Comparison of ENCODE assay signal across 23 cellular contexts in the genomic region with DNA sequence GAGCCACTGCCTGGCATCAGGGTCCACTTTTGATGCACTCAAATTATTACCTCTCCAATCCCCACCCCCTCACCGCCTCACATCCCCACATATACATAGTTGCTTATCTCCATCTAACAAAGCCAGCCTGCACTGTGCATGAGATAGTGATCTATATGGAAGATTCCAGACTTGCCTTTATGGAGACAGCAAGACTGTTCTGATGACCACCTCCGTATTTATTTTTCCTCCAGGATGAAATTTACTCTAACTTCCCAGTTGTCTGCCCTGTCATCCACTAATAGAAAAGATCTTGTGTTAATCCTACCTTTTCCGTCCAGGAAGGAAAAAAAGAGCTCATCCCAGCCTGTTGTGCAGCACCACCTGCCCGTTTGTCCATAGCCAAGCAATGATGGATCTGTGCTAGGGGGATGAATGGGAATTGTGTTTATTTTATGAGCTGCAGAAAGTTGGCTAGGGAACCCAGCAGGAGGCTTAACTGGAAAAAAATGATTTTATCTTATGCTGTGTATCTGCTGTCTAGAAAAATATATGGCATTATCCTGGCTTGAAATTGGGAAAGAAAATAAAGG.
DNase-seq lines count a peak whose midpoint lies in the region; ATAC-seq and FAIRE-seq lines count a peak whose summit lies in the region.
"Had no signal": no experiment of that assay in that cellular context is flagged by ENCODE, and none has a peak within 500 bp of the region (broad histone marks: within the 10 kb centered on the region; RNA-seq: fewer than 3 reads in every experiment).

No MANE protein-coding gene starts in this region.

- H3K27ac ChIP-seq in BLaER1 treated with 17β-estradiol and CSF1 and Interleukin-3, amounts not matched to agents 10 nM and 100 nM, result no peak overlapping the region
- no peak overlapping the region for H3K27ac ChIP-seq in CD4-positive, alpha-beta memory T cell (ENCODE audit: low read depth, low read length)
- H3K27ac ChIP-seq in naive thymus-derived CD4-positive, alpha-beta T cell (ENCODE audit: low read depth, low read length), result no peak overlapping the region
- H3K27ac ChIP-seq: body of pancreas, esophagus muscularis mucosa, neutrophil had no signal

- H3K4me3 ChIP-seq in BLaER1 treated with 17β-estradiol and CSF1 and Interleukin-3, amounts not matched to agents 10 nM and 100 nM, result no peak overlapping the region
- H3K4me3 ChIP-seq in CD4-positive, alpha-beta memory T cell (ENCODE audit: low read length in 2 of 2), result no peak overlapping the region
- peak overlapping the region; percentile 3 for H3K4me3 ChIP-seq in naive thymus-derived CD4-positive, alpha-beta T cell (ENCODE audit: low read length)
- H3K4me3 ChIP-seq: body of pancreas, esophagus muscularis mucosa, mucosa of descending colon, smooth muscle cell had no signal

- no peaks in the 10 kb centered on the region for H3K36me3 Mint-ChIP-seq in CD4-positive, alpha-beta memory T cell
- no peaks in the 10 kb centered on the region for H3K36me3 Mint-ChIP-seq in T-cell
- peaks cover 0 to 4% (median 0%) of the 10 kb centered on the region in 5 donors for H3K36me3 Mint-ChIP-seq in naive thymus-derived CD4-positive, alpha-beta T cell
- H3K36me3 Mint-ChIP-seq: stimulated activated naive B cell treated with anti-CD40 and anti-IgM and Interleukin-4, amounts not matched to agents 10 μg/mL and 1 μg/mL and 100 μg/mL, for 72 hours had no signal

- peaks cover 29 to 47% (median 38%) of the 10 kb centered on the region in 10 experiments for H3K4me1 ChIP-seq in BLaER1 treated with 17β-estradiol and CSF1 and Interleukin-3, amounts not matched to agents 10 nM and 100 nM
- H3K4me1 ChIP-seq in CD4-positive, alpha-beta memory T cell (ENCODE audit: insufficient read depth, low read length), result peaks cover 59% of the 10 kb centered on the region
- peaks cover 43 to 49% of the 10 kb centered on the region in 2 donors for H3K4me1 ChIP-seq in naive thymus-derived CD4-positive, alpha-beta T cell (ENCODE audit: control insufficient read depth in 2 of 2, insufficient read depth in 2 of 2, low read length in 2 of 2)

- CTCF ChIA-PET in CD4-positive, alpha-beta memory T cell (lab: Charles Lee; ENCODE audit: partially characterized antibody), result interaction anchor here (0.7 to 3.9 kb wide), 9 partner anchors 10 to 113 kb away, joined by 3 to 18 read pairs (median 4); no protein-coding TSS in a partner anchor
- CTCF ChIA-PET in T-cell (lab: Charles Lee), result interaction anchor here in 1 of 2 donors (1.4 to 3.0 kb wide), 2 partner anchors 31 to 49 kb away, joined by 3 to 12 read pairs; no protein-coding TSS in a partner anchor
- CTCF ChIA-PET in naive thymus-derived CD4-positive, alpha-beta T cell (lab: Charles Lee), result interaction anchor here (1.6 kb wide), 1 partner anchor 10 kb away, joined by 8 read pairs; no protein-coding TSS in a partner anchor

- FAIRE-seq in urothelium cell line (lab: Jason Lieb, UNC), result no peak
- FAIRE-seq: colon, frontal cortex, GM19239, islet of Langerhans had no signal

- no peak for DNase-seq in CD4-positive, alpha-beta memory T cell
- DNase-seq in T-cell (no peak), KBM-7 (no peak), urothelium cell line (ENCODE audit: low spot score) (no peak)
- DNase-seq in naive thymus-derived CD4-positive, alpha-beta T cell, result no peak
- DNase-seq: body of pancreas; Calu3; hypothalamus; mucosa of descending colon; NCI-H1105 treated with DMSO at 0.1 percent for 48 hours; NCI-H2171; NCI-H524 treated with DMSO at 0.1 percent for 48 hours; stimulated activated naive B cell treated with anti-CD40 and anti-IgM and Interleukin-4, amounts not matched to agents 10 μg/mL and 1 μg/mL and 100 μg/mL, for 72 hours had no signal

- intact Hi-C loops in CD4-positive, alpha-beta memory T cell (cut with micrococcal nuclease), result loop anchor here (10.0 kb wide), 1 partner anchor 849 kb away; a partner anchor contains a TSS
- intact Hi-C loops in naive thymus-derived CD4-positive, alpha-beta T cell (cut with micrococcal nuclease), result loop anchor here in 1 of 2 donors (5.0 kb wide), 3 partner anchors 49 to 151 kb away; no protein-coding TSS in a partner anchor

- H3K27ac Mint-ChIP-seq in CD4-positive, alpha-beta memory T cell, result peak overlapping the region; percentile 20 to 90 (median 83)
- peak overlapping the region; percentile 95 to 96 for H3K27ac Mint-ChIP-seq in T-cell
- peak overlapping the region in 8 of 9 donors; percentile 0 to 90 (median 72) for H3K27ac Mint-ChIP-seq in naive thymus-derived CD4-positive, alpha-beta T cell
- H3K27ac Mint-ChIP-seq: stimulated activated naive B cell treated with anti-CD40 and anti-IgM and Interleukin-4, amounts not matched to agents 10 μg/mL and 1 μg/mL and 100 μg/mL, for 72 hours had no signal

- H3K9me3 Mint-ChIP-seq in CD4-positive, alpha-beta memory T cell, result peaks cover 0 to 3% (median 0%) of the 10 kb centered on the region in 8 donors
- no peaks in the 10 kb centered on the region for H3K9me3 Mint-ChIP-seq in T-cell
- H3K9me3 Mint-ChIP-seq in naive thymus-derived CD4-positive, alpha-beta T cell, result no peaks in the 10 kb centered on the region
- H3K9me3 Mint-ChIP-seq: stimulated activated naive B cell treated with anti-CD40 and anti-IgM and Interleukin-4, amounts not matched to agents 10 μg/mL and 1 μg/mL and 100 μg/mL, for 72 hours had no signal

- peak in 2 of 4 experiments; percentile 11 to 31 for ATAC-seq in T-cell (replicated peaks in 1 of 4)
- ATAC-seq in naive thymus-derived CD4-positive, alpha-beta T cell, result peak; percentile 20
- no peak for ATAC-seq in HG02571 (IDR thresholded peaks at IDR 0.05; ENCODE audit: unreplicated experiment)
- ATAC-seq: activated CD4-positive, CD25-positive, alpha-beta regulatory T cell treated with anti-CD3 and anti-CD28 coated beads, Interleukin-2, amount 50 U/mL, for 24 hours; body of pancreas; mucosa of descending colon; stimulated activated naive B cell treated with anti-CD40 and anti-IgM and Interleukin-4, amounts not matched to agents 10 μg/mL and 1 μg/mL and 100 μg/mL, for 72 hours had no signal

- H3K9me3 ChIP-seq in BLaER1 treated with 17β-estradiol and CSF1 and Interleukin-3, amounts not matched to agents 10 nM and 100 nM (replicated peaks in 1 of 11), result no peaks in the 10 kb centered on the region
- H3K9me3 ChIP-seq in CD4-positive, alpha-beta memory T cell (ENCODE audit: control insufficient read depth in 1 of 2, low read length in 2 of 2), result no peaks in the 10 kb centered on the region
- no peaks in the 10 kb centered on the region for H3K9me3 ChIP-seq in naive thymus-derived CD4-positive, alpha-beta T cell (ENCODE audit: control insufficient read depth in 2 of 3, low read length in 3 of 3)
- H3K9me3 ChIP-seq: body of pancreas, esophagus muscularis mucosa, mucosa of descending colon, neutrophil had no signal

- H3K4me3 Mint-ChIP-seq in CD4-positive, alpha-beta memory T cell, result peak overlapping the region; percentile 42 to 83 (median 78)
- H3K4me3 Mint-ChIP-seq in T-cell, result peak overlapping the region in 2 of 3 donors; percentile 37 to 75
- H3K4me3 Mint-ChIP-seq in naive thymus-derived CD4-positive, alpha-beta T cell, result peak overlapping the region in 9 of 10 donors; percentile 43 to 83 (median 67)
- H3K4me3 Mint-ChIP-seq: stimulated activated naive B cell treated with anti-CD40 and anti-IgM and Interleukin-4, amounts not matched to agents 10 μg/mL and 1 μg/mL and 100 μg/mL, for 72 hours had no signal

- no peaks in the 10 kb centered on the region for H4K20me1 ChIP-seq in BLaER1 treated with 17β-estradiol and CSF1 and Interleukin-3, amounts not matched to agents 10 nM and 100 nM

- POLR2A ChIA-PET in CD4-positive, alpha-beta memory T cell (lab: Charles Lee; ENCODE audit: partially characterized antibody), result interaction anchor here (1.7 to 8.3 kb wide), 3 partner anchors 11 to 114 kb away, joined by 4 to 67 read pairs (median 5); no protein-coding TSS in a partner anchor
- POLR2A ChIA-PET in T-cell (lab: Charles Lee), result interaction anchor here in 1 of 2 donors (0.8 kb wide), 1 partner anchor 1988 kb away, joined by 3 read pairs; no protein-coding TSS in a partner anchor
- POLR2A ChIA-PET in naive thymus-derived CD4-positive, alpha-beta T cell (lab: Charles Lee), result interaction anchor here (1.0 kb wide), 1 partner anchor 9 kb away, joined by 3 read pairs; no protein-coding TSS in a partner anchor

- H3K4me1 Mint-ChIP-seq in CD4-positive, alpha-beta memory T cell, result peaks cover 63 to 85% (median 71%) of the 10 kb centered on the region in 4 donors
- peaks cover 64 to 77% (median 73%) of the 10 kb centered on the region in 3 donors for H3K4me1 Mint-ChIP-seq in T-cell
- H3K4me1 Mint-ChIP-seq in naive thymus-derived CD4-positive, alpha-beta T cell, result peaks cover 34 to 75% (median 66%) of the 10 kb centered on the region in 7 donors

- peak overlapping the region; percentile 36 to 72 (median 56) for H3K4me2 ChIP-seq in BLaER1 treated with 17β-estradiol and CSF1 and Interleukin-3, amounts not matched to agents 10 nM and 100 nM
- H3K4me2 ChIP-seq: smooth muscle cell had no signal

- no peaks in the 10 kb centered on the region for H3K36me3 ChIP-seq in BLaER1 treated with 17β-estradiol and CSF1 and Interleukin-3, amounts not matched to agents 10 nM and 100 nM
- no peaks in the 10 kb centered on the region for H3K36me3 ChIP-seq in CD4-positive, alpha-beta memory T cell (ENCODE audit: insufficient read depth, low read length)
- H3K36me3 ChIP-seq in naive thymus-derived CD4-positive, alpha-beta T cell (ENCODE audit: control insufficient read depth in 2 of 3, insufficient read depth in 3 of 3, low read length in 3 of 3), result no peaks in the 10 kb centered on the region
- H3K36me3 ChIP-seq: esophagus muscularis mucosa, neutrophil had no signal

- H3K27me3 Mint-ChIP-seq in CD4-positive, alpha-beta memory T cell, result no peaks in the 10 kb centered on the region
- H3K27me3 Mint-ChIP-seq in T-cell, result no peaks in the 10 kb centered on the region
- peaks cover 0 to 21% (median 0%) of the 10 kb centered on the region in 5 donors for H3K27me3 Mint-ChIP-seq in naive thymus-derived CD4-positive, alpha-beta T cell
- H3K27me3 Mint-ChIP-seq: stimulated activated naive B cell treated with anti-CD40 and anti-IgM and Interleukin-4, amounts not matched to agents 10 μg/mL and 1 μg/mL and 100 μg/mL, for 72 hours had no signal

- in situ Hi-C loops in KBM-7 (cut with MboI; ENCODE audit: low pct_unique_long_range_greater_than_20kb, low sequenced_read_pairs), result no loop called here

- H3K27me3 ChIP-seq in BLaER1 treated with 17β-estradiol and CSF1 and Interleukin-3, amounts not matched to agents 10 nM and 100 nM, result no peaks in the 10 kb centered on the region
- no peaks in the 10 kb centered on the region for H3K27me3 ChIP-seq in CD4-positive, alpha-beta memory T cell (ENCODE audit: insufficient read depth, low read length)
- no peaks in the 10 kb centered on the region for H3K27me3 ChIP-seq in naive thymus-derived CD4-positive, alpha-beta T cell (ENCODE audit: control insufficient read depth in 2 of 2, insufficient read depth in 2 of 2, low read length in 2 of 2)
- H3K27me3 ChIP-seq: body of pancreas, esophagus muscularis mucosa had no signal

- no peak overlapping the region for H3K9ac ChIP-seq in BLaER1 treated with 17β-estradiol and CSF1 and Interleukin-3, amounts not matched to agents 10 nM and 100 nM
